1 cellular context compared by ENCODE assay signal in the genomic region with DNA sequence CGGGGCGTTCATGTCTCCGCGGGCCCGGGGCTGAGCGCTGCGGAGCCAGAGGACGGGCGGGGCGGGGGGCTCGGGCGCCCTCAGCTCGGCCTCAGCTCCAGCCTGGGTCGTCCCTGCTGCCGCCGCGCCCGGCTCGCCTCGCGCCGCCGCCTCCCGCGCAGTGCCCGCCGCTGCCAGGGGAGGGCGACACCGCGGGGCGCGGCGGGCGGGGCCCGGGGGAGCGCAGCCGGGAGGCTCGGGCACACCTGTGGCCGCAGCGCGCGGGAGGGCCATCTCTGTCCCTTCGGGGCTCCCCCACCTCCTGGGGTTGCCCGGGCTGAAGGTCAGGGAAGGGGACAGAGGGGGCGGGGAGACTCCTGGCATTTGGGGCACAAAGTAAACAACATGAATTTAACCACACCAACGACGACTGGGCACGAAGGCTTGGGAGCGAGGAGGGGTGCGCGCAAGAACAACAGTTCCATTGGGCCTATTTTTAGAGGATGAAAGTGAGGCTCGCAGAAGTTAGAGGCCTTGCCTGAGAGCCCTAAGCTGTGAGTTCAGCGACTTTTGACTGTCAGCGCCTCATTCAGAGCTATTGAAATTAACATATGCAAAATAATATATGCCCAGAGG.
A peak's percentile ranks its signal among the peaks of the same experiment; 100 is the strongest.
TF ChIP-seq lines count a peak whose summit lies in the region.

A gene with protein sequence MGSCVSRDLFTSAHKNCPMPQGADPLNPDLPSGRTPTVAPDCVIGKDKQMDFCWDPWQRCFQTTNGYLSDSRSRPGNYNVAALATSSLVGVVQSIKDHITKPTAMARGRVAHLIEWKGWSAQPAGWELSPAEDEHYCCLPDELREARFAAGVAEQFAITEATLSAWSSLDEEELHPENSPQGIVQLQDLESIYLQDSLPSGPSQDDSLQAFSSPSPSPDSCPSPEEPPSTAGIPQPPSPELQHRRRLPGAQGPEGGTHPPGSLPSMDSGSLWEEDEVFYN (minus strand): TSS at position 162 of the 615 bp plus-strand sequence. CDS start 209 bp downstream, outside the sequence.

TF ChIP-seq in HepG2, 621 proteins besides CTCF, POLR2A, EP300 and RAD21 (continued from another document):
- TF ChIP-seq, protein P1, sequence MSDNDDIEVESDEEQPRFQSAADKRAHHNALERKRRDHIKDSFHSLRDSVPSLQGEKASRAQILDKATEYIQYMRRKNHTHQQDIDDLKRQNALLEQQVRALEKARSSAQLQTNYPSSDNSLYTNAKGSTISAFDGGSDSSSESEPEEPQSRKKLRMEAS (IDR thresholded peaks at IDR 0.05): 0 out of 2 replicates have a peak, but pooled peaks have one; percentile 7
